Comparison of ENCODE assay signal across 17 cellular contexts in the genomic region with DNA sequence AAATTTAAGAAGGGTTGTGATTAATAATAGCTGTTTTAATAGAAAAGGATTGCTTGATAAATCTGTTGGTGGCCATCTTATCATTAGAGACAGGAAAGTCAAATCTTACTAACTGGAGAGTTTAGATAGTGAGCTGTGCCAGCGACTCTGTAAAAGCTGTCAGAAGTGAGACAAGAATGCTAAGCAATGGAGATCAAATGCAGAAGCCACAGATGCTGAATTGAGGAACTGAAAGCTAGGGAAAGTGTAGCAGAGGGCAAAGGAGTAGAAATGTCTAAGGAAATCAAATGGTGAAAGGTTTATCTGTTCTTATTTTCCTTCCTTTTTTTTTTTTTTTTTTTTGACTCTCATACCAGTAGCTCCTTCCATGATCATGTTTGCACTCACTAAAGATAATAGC. TPM values are rescaled to one million over a fixed set of nuclear protein-coding genes. Genes with fewer than 3 reads are reported as not detected.
DNase-seq lines count a peak whose midpoint lies in the region; ATAC-seq and TF ChIP-seq lines count a peak whose summit lies in the region.
"Had no signal": no experiment of that assay in that cellular context is flagged by ENCODE, and none has a peak within 500 bp of the region (broad histone marks: within the 10 kb centered on the region; RNA-seq: fewer than 3 reads in every experiment).

No MANE protein-coding gene starts in this region.

- H3K4me3 Mint-ChIP-seq in endodermal cell = no peak overlapping the region
- H3K4me3 Mint-ChIP-seq: activated CD4-positive, alpha-beta T cell treated with anti-CD3 and anti-CD28 coated beads, Interleukin-2, amount 10 ng/mL, durations not matched to agents 7 days and 5 days; CD4-positive, CD25-positive, alpha-beta regulatory T cell; HFFc6; neural crest cell had no signal

- no peaks in the 10 kb centered on the region for H3F3A ChIP-seq in MM.1S (ENCODE audit: insufficient read depth, low read length)

- H3K27ac ChIP-seq in MM.1S (ENCODE audit: low read length) (no peak overlapping the region), endodermal cell (ENCODE audit: low read depth, low read length) (no peak overlapping the region), SJCRH30 (no peak overlapping the region)

- H3K79me2 ChIP-seq in MM.1S (ENCODE audit: low read length) = no peaks in the 10 kb centered on the region

- no peaks in the 10 kb centered on the region for H4K20me1 ChIP-seq in MM.1S (ENCODE audit: insufficient read depth, low read length)

- ATAC-seq in GM18498 (IDR thresholded peaks at IDR 0.05; ENCODE audit: unreplicated experiment) (peak; percentile 72), GM21825 (IDR thresholded peaks at IDR 0.05; ENCODE audit: unreplicated experiment) (peak; percentile 89)
- ATAC-seq: activated naive CD4-positive, alpha-beta T cell treated with anti-CD3 and anti-CD28 coated beads, Interleukin-2, amount 50 U/mL, for 72 hours; Right ventricle myocardium inferior; stimulated activated naive CD8-positive, alpha-beta T cell treated with anti-CD3 and anti-CD28 coated beads, Interleukin-15, Interleukin-2, amounts not matched to agents 100 U/mL and 50 U/mL, for 24 hours had no signal

- H3K36me3 Mint-ChIP-seq in endodermal cell (ENCODE audit: low read depth) = peaks cover 7% of the 10 kb centered on the region
- H3K36me3 Mint-ChIP-seq: CD4-positive, CD25-positive, alpha-beta regulatory T cell had no signal

- H3K4me1 ChIP-seq in MM.1S (ENCODE audit: low read length) (no peaks in the 10 kb centered on the region; the same call in 1 of the 2 replicates), endodermal cell (ENCODE audit: control insufficient read depth, insufficient read depth, low read length) (no peaks in the 10 kb centered on the region), SJCRH30 (no peaks in the 10 kb centered on the region)

- H3K4me1 Mint-ChIP-seq in endodermal cell = peaks cover 2% of the 10 kb centered on the region
- H3K4me1 Mint-ChIP-seq: activated CD4-positive, alpha-beta T cell treated with anti-CD3 and anti-CD28 coated beads, Interleukin-2, amount 10 ng/mL, durations not matched to agents 7 days and 5 days; CD4-positive, CD25-positive, alpha-beta regulatory T cell; neural crest cell had no signal

- H3K9ac ChIP-seq in MM.1S (ENCODE audit: low read length) = no peak overlapping the region
- H3K9ac ChIP-seq in endodermal cell (ENCODE audit: extremely low read depth, low read length, poor library complexity, severe bottlenecking) = no peak overlapping the region

- no peak overlapping the region for H3K4me2 ChIP-seq in MM.1S (ENCODE audit: low read depth, low read length)

- H3K4me3 ChIP-seq in MM.1S (ENCODE audit: low read length) (no peak overlapping the region), endodermal cell (ENCODE audit: low read length) (no peak overlapping the region), SJCRH30 (no peak overlapping the region)

- no peak overlapping the region for H2AFZ ChIP-seq in MM.1S (ENCODE audit: low read length)

- WGBS in endodermal cell (ENCODE audit: insufficient coverage in 1 of 2, insufficient read length in 1 of 2), 2 experiments = 60 to 74% methylated on average over 1 of the region's 1 CpG

- no peaks in the 10 kb centered on the region for H3K9me2 ChIP-seq in MM.1S (replicated peaks; ENCODE audit: insufficient read depth, low read length)

- H3K9me3 ChIP-seq in MM.1S (replicated peaks; ENCODE audit: insufficient read depth, low read length) = no peaks in the 10 kb centered on the region
- H3K9me3 ChIP-seq in endodermal cell (ENCODE audit: control insufficient read depth, low read length) = peaks cover 15% of the 10 kb centered on the region
- H3K9me3 ChIP-seq in SJCRH30 (replicated peaks) = no peaks in the 10 kb centered on the region

- DNase-seq in MM.1S (peak; percentile 31), germinal center (ENCODE audit: low spot score) (peak; percentile 42), cerebellar nuclear complex (lab: John Stamatoyannopoulos, UW) (no peak), endodermal cell (no peak), SJCRH30 (no peak), DMS153 treated with DMSO at 0.1 percent for 48 hours (lab: John Stamatoyannopoulos, UW; ENCODE audit: unreplicated experiment) (no peak)
- DNase-seq: activated CD4-positive, alpha-beta T cell treated with anti-CD3 and anti-CD28 coated beads, Interleukin-2, amount 10 ng/mL, durations not matched to agents 7 days and 5 days; CD4-positive, CD25-positive, alpha-beta regulatory T cell; HFFc6; IMR-90; stimulated activated naive CD8-positive, alpha-beta T cell treated with anti-CD3 and anti-CD28 coated beads, Interleukin-15, Interleukin-2, amounts not matched to agents 100 U/mL and 50 U/mL, for 24 hours had no signal

- no peaks in the 10 kb centered on the region for H3K27me3 ChIP-seq in MM.1S (replicated peaks; ENCODE audit: insufficient read depth, low read length)
- no peaks in the 10 kb centered on the region for H3K27me3 ChIP-seq in endodermal cell (ENCODE audit: control insufficient read depth, insufficient read depth, low read length, poor library complexity, severe bottlenecking)
- H3K27me3 ChIP-seq in SJCRH30 = no peaks in the 10 kb centered on the region

- peaks cover 19% of the 10 kb centered on the region for H3K9me3 Mint-ChIP-seq in endodermal cell
- H3K9me3 Mint-ChIP-seq: activated CD4-positive, alpha-beta T cell treated with anti-CD3 and anti-CD28 coated beads, Interleukin-2, amount 10 ng/mL, durations not matched to agents 7 days and 5 days had no signal

- no peaks in the 10 kb centered on the region for H3K27me3 Mint-ChIP-seq in endodermal cell (ENCODE audit: insufficient read depth)

- H3K36me3 ChIP-seq in MM.1S (replicated peaks; ENCODE audit: insufficient read depth, low read length) (no peaks in the 10 kb centered on the region), endodermal cell (ENCODE audit: control insufficient read depth, insufficient read depth, low read length) (no peaks in the 10 kb centered on the region), SJCRH30 (no peaks in the 10 kb centered on the region)

- H3K27ac Mint-ChIP-seq in endodermal cell = no peak overlapping the region
- H3K27ac Mint-ChIP-seq: activated CD4-positive, alpha-beta T cell treated with anti-CD3 and anti-CD28 coated beads, Interleukin-2, amount 10 ng/mL, durations not matched to agents 7 days and 5 days; activated naive CD4-positive, alpha-beta T cell treated with anti-CD3 and anti-CD28 coated beads, Interleukin-2, amount 50 U/mL, for 72 hours; CD4-positive, CD25-positive, alpha-beta regulatory T cell; HFFc6 had no signal

- TF ChIP-seq CTCF in MM.1S (IDR thresholded peaks at IDR 0.05; ENCODE audit: low read length) = no peak
- TF ChIP-seq CTCF in endodermal cell (conservative IDR thresholded peaks at IDR 0.05) = no peak

RNA-seq across cellular contexts. Expression of gene MS4A13, which starts 13.7 kb away (rescaled TPM):
- total RNA-seq in endodermal cell = not detected
- polyA plus RNA-seq in endodermal cell (2013, experiment 1 of 2) = not detected
- polyA plus RNA-seq in endodermal cell (2013, experiment 2 of 2) = not detected
- not detected in 2 replicates for total RNA-seq in SJCRH30 (2014; rRNA removed; shearing (Covaris generic))
- total RNA-seq: activated CD4-positive, alpha-beta T cell treated with anti-CD3 and anti-CD28 coated beads, Interleukin-2, amount 10 ng/mL, durations not matched to agents 7 days and 5 days; activated naive CD4-positive, alpha-beta T cell treated with anti-CD3 and anti-CD28 coated beads, Interleukin-2, amount 50 U/mL, for 72 hours; CD4-positive, CD25-positive, alpha-beta regulatory T cell; HFFc6; IMR-90; neural crest cell; Right ventricle myocardium inferior had no signal
- polyA plus RNA-seq: CD4-positive, CD25-positive, alpha-beta regulatory T cell; IMR-90; keratinocyte had no signal

RNA-seq across cellular contexts. Expression of gene MS4A12, which starts 36.4 kb away (rescaled TPM):
- total RNA-seq in endodermal cell = not detected
- polyA plus RNA-seq in endodermal cell (2013, experiment 1 of 2) = not detected
- not detected for polyA plus RNA-seq in endodermal cell (2013, experiment 2 of 2)
- total RNA-seq in SJCRH30 (2014; rRNA removed; shearing (Covaris generic)) = not detected in 2 replicates
- total RNA-seq: activated CD4-positive, alpha-beta T cell treated with anti-CD3 and anti-CD28 coated beads, Interleukin-2, amount 10 ng/mL, durations not matched to agents 7 days and 5 days; activated naive CD4-positive, alpha-beta T cell treated with anti-CD3 and anti-CD28 coated beads, Interleukin-2, amount 50 U/mL, for 72 hours; CD4-positive, CD25-positive, alpha-beta regulatory T cell; IMR-90; neural crest cell; Right ventricle myocardium inferior had no signal
- polyA plus RNA-seq: CD4-positive, CD25-positive, alpha-beta regulatory T cell; IMR-90; keratinocyte had no signal

Comparison
In these comparisons a context has a peak if more than half of its experiments do, and no peak if none do; other contexts are left out.
1. DNase-seq: peak in MM.1S (single experiment) and germinal center (single experiment); none in cerebellar nuclear complex (0 of 2), endodermal cell (single experiment), SJCRH30 (0 of 2) and DMS153 treated with DMSO at 0.1 percent for 48 hours (single experiment).